In the genomic region with DNA sequence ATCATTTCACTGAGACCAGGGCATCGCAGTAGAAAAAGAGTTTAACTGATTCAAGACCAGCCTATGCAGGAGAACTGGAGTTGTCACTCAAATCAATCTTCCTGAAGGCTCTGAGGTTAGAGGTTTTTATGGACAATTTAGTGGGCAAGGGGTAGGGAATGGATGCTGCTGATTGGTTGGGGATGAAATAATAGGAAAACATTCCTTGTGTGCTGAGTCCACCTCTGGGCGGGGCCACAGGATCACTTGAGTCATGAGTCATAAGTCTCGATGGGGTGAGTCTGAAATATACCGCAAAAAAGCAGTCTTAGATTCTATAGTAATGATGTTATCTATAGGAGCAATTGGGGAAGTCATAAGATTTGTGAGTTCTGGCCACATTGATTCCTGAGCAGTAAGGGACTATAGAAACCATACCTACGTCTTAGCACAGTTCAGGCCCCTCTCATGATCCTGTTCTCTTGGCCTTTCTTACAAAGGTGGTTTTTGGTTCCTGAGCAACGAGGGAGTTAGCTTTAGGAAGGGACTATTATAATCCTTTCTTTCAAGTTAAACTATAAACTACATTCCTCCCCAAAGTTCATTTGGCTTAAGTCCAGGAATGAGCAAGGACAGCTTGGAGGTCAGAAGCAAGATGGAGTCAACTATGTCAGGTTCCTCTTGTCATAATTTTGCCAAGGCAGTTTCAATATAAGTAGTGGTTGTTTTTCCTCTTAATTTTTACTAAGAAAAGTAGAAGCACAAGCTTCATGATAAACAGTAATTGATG, we compare ENCODE assay signal across 1 cellular context.
TF ChIP-seq lines count a peak whose summit lies in the region.

No MANE protein-coding gene starts in this region.

TF ChIP-seq in K562, 482 proteins besides CTCF, POLR2A, EP300 and RAD21 (continued from another document and continues in another):
- TF ChIP-seq, protein P1, sequence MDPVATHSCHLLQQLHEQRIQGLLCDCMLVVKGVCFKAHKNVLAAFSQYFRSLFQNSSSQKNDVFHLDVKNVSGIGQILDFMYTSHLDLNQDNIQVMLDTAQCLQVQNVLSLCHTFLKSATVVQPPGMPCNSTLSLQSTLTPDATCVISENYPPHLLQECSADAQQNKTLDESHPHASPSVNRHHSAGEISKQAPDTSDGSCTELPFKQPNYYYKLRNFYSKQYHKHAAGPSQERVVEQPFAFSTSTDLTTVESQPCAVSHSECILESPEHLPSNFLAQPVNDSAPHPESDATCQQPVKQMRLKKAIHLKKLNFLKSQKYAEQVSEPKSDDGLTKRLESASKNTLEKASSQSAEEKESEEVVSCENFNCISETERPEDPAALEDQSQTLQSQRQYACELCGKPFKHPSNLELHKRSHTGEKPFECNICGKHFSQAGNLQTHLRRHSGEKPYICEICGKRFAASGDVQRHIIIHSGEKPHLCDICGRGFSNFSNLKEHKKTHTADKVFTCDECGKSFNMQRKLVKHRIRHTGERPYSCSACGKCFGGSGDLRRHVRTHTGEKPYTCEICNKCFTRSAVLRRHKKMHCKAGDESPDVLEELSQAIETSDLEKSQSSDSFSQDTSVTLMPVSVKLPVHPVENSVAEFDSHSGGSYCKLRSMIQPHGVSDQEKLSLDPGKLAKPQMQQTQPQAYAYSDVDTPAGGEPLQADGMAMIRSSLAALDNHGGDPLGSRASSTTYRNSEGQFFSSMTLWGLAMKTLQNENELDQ (CRISPR knock-in tag; IDR thresholded peaks at IDR 0.05; ENCODE audit: borderline replicate concordance) = no peak
- TF ChIP-seq, protein P2, sequence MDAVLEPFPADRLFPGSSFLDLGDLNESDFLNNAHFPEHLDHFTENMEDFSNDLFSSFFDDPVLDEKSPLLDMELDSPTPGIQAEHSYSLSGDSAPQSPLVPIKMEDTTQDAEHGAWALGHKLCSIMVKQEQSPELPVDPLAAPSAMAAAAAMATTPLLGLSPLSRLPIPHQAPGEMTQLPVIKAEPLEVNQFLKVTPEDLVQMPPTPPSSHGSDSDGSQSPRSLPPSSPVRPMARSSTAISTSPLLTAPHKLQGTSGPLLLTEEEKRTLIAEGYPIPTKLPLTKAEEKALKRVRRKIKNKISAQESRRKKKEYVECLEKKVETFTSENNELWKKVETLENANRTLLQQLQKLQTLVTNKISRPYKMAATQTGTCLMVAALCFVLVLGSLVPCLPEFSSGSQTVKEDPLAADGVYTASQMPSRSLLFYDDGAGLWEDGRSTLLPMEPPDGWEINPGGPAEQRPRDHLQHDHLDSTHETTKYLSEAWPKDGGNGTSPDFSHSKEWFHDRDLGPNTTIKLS (IDR thresholded peaks at IDR 0.05; ENCODE audit: borderline replicate concordance, low read depth) = no peak
- TF ChIP-seq, protein P3, sequence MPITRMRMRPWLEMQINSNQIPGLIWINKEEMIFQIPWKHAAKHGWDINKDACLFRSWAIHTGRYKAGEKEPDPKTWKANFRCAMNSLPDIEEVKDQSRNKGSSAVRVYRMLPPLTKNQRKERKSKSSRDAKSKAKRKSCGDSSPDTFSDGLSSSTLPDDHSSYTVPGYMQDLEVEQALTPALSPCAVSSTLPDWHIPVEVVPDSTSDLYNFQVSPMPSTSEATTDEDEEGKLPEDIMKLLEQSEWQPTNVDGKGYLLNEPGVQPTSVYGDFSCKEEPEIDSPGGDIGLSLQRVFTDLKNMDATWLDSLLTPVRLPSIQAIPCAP (CRISPR knock-in tag; IDR thresholded peaks at IDR 0.05; ENCODE audit: borderline replicate concordance) = no peak
- TF ChIP-seq SIN3B (IDR thresholded peaks at IDR 0.05; ENCODE audit: low read depth) (no peak), TCF7 (IDR thresholded peaks at IDR 0.05; ENCODE audit: borderline replicate concordance) (no peak), BRD4 (IDR thresholded peaks at IDR 0.05) (no peak), POLR2H (tag; IDR thresholded peaks at IDR 0.05; ENCODE audit: low read depth) (peak; percentile 42), ZNF764 (CRISPR knock-in tag; IDR thresholded peaks at IDR 0.05; ENCODE audit: low read depth) (no peak), ERF (CRISPR knock-in tag; IDR thresholded peaks at IDR 0.05) (no peak), CBX1 (IDR thresholded peaks at IDR 0.05; ENCODE audit: low read depth) (no peak), NFE2 (IDR thresholded peaks at IDR 0.05; ENCODE audit: low read depth) (0 out of 2 replicates have a peak, but pooled peaks have one; percentile 48), ZNF224 (CRISPR knock-in tag; IDR thresholded peaks at IDR 0.05) (no peak), NBN (IDR thresholded peaks at IDR 0.05; ENCODE audit: low read depth) (no peak), FOSL1 (tag; conservative IDR thresholded peaks at IDR 0.05) (peak; percentile 95), ZNF584 (CRISPR knock-in tag; IDR thresholded peaks at IDR 0.05; ENCODE audit: low read depth) (peak; percentile 96), ZNF717 (CRISPR knock-in tag; IDR thresholded peaks at IDR 0.05) (no peak), ZNF146 (CRISPR knock-in tag; IDR thresholded peaks at IDR 0.05; ENCODE audit: unreplicated experiment) (no peak), CEBPG (CRISPR knock-in tag; IDR thresholded peaks at IDR 0.05) (no peak), CEBPG (tag; conservative IDR thresholded peaks at IDR 0.05 in 1 of 2, IDR thresholded peaks at IDR 0.05 in 1 of 2) (no peak), SOX6 (IDR thresholded peaks at IDR 0.05) (peak; percentile 65; the same call in 1 of the 2 replicates), NONO (IDR thresholded peaks at IDR 0.05; ENCODE audit: low read depth in 2 of 2, low read length in 1 of 2) (no peak), OTX1 (CRISPR knock-in tag; IDR thresholded peaks at IDR 0.05) (no peak), RBM14 (IDR thresholded peaks at IDR 0.05; ENCODE audit: borderline replicate concordance, insufficient read depth, low read depth, low read length) (no peak), CREM (IDR thresholded peaks at IDR 0.05; ENCODE audit: low read depth) (no peak), PCBP2 (IDR thresholded peaks at IDR 0.05; ENCODE audit: low read depth, low read length, poor library complexity, severe bottlenecking) (no peak), MECOM (CRISPR knock-in tag; IDR thresholded peaks at IDR 0.05) (peak; percentile 92), HDAC2 (IDR thresholded peaks at IDR 0.05) (no peak), KLF16 (IDR thresholded peaks at IDR 0.05) (no peak), SRSF7 (optimal IDR thresholded peaks at IDR 0.05; ENCODE audit: low read depth, low read length) (no peak), MCM5 (IDR thresholded peaks at IDR 0.05; ENCODE audit: low read depth) (no peak), ZNF41 (CRISPR knock-in tag; conservative IDR thresholded peaks at IDR 0.05) (peak; percentile 88), EHMT2 (IDR thresholded peaks at IDR 0.05) (no peak), TRIM24 (IDR thresholded peaks at IDR 0.05) (no peak)
- TF ChIP-seq, protein P4, sequence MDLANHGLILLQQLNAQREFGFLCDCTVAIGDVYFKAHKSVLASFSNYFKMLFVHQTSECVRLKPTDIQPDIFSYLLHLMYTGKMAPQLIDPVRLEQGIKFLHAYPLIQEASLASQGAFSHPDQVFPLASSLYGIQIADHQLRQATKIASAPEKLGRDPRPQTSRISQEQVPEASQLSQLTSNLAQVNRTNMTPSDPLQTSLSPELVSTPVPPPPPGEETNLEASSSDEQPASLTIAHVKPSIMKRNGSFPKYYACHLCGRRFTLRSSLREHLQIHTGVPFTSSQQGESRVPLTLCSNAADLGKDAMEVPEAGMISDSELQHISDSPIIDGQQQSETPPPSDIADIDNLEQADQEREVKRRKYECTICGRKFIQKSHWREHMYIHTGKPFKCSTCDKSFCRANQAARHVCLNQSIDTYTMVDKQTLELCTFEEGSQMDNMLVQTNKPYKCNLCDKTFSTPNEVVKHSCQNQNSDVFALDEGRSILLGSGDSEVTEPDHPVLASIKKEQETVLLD (IDR thresholded peaks at IDR 0.05) = no peak
- TF ChIP-seq, protein P5, sequence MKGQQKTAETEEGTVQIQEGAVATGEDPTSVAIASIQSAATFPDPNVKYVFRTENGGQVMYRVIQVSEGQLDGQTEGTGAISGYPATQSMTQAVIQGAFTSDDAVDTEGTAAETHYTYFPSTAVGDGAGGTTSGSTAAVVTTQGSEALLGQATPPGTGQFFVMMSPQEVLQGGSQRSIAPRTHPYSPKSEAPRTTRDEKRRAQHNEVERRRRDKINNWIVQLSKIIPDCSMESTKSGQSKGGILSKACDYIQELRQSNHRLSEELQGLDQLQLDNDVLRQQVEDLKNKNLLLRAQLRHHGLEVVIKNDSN (CRISPR knock-in tag; IDR thresholded peaks at IDR 0.05) = no peak
- TF ChIP-seq, protein P6, sequence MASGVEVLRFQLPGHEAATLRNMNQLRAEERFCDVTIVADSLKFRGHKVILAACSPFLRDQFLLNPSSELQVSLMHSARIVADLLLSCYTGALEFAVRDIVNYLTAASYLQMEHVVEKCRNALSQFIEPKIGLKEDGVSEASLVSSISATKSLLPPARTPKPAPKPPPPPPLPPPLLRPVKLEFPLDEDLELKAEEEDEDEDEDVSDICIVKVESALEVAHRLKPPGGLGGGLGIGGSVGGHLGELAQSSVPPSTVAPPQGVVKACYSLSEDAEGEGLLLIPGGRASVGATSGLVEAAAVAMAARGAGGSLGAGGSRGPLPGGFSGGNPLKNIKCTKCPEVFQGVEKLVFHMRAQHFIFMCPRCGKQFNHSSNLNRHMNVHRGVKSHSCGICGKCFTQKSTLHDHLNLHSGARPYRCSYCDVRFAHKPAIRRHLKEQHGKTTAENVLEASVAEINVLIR (CRISPR knock-in tag; IDR thresholded peaks at IDR 0.05) = peak; percentile 57
- TF ChIP-seq, protein P7, sequence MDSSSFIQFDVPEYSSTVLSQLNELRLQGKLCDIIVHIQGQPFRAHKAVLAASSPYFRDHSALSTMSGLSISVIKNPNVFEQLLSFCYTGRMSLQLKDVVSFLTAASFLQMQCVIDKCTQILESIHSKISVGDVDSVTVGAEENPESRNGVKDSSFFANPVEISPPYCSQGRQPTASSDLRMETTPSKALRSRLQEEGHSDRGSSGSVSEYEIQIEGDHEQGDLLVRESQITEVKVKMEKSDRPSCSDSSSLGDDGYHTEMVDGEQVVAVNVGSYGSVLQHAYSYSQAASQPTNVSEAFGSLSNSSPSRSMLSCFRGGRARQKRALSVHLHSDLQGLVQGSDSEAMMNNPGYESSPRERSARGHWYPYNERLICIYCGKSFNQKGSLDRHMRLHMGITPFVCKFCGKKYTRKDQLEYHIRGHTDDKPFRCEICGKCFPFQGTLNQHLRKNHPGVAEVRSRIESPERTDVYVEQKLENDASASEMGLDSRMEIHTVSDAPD (CRISPR knock-in tag; IDR thresholded peaks at IDR 0.05) = no peak
- TF ChIP-seq, protein P8, sequence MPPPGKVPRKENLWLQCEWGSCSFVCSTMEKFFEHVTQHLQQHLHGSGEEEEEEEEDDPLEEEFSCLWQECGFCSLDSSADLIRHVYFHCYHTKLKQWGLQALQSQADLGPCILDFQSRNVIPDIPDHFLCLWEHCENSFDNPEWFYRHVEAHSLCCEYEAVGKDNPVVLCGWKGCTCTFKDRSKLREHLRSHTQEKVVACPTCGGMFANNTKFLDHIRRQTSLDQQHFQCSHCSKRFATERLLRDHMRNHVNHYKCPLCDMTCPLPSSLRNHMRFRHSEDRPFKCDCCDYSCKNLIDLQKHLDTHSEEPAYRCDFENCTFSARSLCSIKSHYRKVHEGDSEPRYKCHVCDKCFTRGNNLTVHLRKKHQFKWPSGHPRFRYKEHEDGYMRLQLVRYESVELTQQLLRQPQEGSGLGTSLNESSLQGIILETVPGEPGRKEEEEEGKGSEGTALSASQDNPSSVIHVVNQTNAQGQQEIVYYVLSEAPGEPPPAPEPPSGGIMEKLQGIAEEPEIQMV (tag; conservative IDR thresholded peaks at IDR 0.05; ENCODE audit: low read depth) = peak; percentile 88
- TF ChIP-seq, protein P9, sequence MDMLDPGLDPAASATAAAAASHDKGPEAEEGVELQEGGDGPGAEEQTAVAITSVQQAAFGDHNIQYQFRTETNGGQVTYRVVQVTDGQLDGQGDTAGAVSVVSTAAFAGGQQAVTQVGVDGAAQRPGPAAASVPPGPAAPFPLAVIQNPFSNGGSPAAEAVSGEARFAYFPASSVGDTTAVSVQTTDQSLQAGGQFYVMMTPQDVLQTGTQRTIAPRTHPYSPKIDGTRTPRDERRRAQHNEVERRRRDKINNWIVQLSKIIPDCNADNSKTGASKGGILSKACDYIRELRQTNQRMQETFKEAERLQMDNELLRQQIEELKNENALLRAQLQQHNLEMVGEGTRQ (CRISPR knock-in tag; IDR thresholded peaks at IDR 0.05) = no peak
- TF ChIP-seq, protein P10, sequence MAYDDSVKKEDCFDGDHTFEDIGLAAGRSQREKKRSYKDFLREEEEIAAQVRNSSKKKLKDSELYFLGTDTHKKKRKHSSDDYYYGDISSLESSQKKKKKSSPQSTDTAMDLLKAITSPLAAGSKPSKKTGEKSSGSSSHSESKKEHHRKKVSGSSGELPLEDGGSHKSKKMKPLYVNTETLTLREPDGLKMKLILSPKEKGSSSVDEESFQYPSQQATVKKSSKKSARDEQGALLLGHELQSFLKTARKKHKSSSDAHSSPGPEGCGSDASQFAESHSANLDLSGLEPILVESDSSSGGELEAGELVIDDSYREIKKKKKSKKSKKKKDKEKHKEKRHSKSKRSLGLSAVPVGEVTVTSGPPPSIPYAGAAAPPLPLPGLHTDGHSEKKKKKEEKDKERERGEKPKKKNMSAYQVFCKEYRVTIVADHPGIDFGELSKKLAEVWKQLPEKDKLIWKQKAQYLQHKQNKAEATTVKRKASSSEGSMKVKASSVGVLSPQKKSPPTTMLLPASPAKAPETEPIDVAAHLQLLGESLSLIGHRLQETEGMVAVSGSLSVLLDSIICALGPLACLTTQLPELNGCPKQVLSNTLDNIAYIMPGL (CRISPR knock-in tag; IDR thresholded peaks at IDR 0.05) = no peak
- TF ChIP-seq, protein P11, sequence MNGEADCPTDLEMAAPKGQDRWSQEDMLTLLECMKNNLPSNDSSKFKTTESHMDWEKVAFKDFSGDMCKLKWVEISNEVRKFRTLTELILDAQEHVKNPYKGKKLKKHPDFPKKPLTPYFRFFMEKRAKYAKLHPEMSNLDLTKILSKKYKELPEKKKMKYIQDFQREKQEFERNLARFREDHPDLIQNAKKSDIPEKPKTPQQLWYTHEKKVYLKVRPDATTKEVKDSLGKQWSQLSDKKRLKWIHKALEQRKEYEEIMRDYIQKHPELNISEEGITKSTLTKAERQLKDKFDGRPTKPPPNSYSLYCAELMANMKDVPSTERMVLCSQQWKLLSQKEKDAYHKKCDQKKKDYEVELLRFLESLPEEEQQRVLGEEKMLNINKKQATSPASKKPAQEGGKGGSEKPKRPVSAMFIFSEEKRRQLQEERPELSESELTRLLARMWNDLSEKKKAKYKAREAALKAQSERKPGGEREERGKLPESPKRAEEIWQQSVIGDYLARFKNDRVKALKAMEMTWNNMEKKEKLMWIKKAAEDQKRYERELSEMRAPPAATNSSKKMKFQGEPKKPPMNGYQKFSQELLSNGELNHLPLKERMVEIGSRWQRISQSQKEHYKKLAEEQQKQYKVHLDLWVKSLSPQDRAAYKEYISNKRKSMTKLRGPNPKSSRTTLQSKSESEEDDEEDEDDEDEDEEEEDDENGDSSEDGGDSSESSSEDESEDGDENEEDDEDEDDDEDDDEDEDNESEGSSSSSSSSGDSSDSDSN (IDR thresholded peaks at IDR 0.05; ENCODE audit: borderline replicate concordance in 1 of 2, low read depth in 2 of 2, low read length in 2 of 2) = no peak
